Comparison of ENCODE assay signal across 28 cellular contexts in genomic region chr16:54462151-54462651, GRCh38.
DNase-seq lines count a peak whose midpoint lies in the region; ATAC-seq and TF ChIP-seq lines count a peak whose summit lies in the region.
"Had no signal": no experiment of that assay in that cellular context is flagged by ENCODE, and none has a peak within 500 bp of the region (broad histone marks: within the 10 kb centered on the region; RNA-seq: fewer than 3 reads in every experiment).

No MANE protein-coding gene starts in this region.

- H3K27ac Mint-ChIP-seq in GM23338 (no peak overlapping the region), WTC11 (no peak overlapping the region)
- H3K27ac Mint-ChIP-seq: activated CD4-positive, alpha-beta T cell treated with anti-CD3 and anti-CD28 coated beads, Interleukin-2, amount 10 ng/mL, durations not matched to agents 24 days and 14 days; CD14-positive monocyte; memory B cell; T-helper 17 cell had no signal

- H3K27me3 ChIP-seq in GM23338 (ENCODE audit: insufficient read depth) (no peaks in the 10 kb centered on the region), H7 (ENCODE audit: control insufficient read depth, insufficient read depth, low read length) (no peaks in the 10 kb centered on the region), WERI-Rb-1 (ENCODE audit: insufficient read depth, low read depth, severe bottlenecking) (no peaks in the 10 kb centered on the region)
- H3K27me3 ChIP-seq: adrenal gland, heart right ventricle had no signal

- DNase-seq in AG08395 (ENCODE audit: low spot score) (peak; percentile 66), GM23338 (ENCODE audit: low spot score) (no peak), astrocyte of the cerebellum (ENCODE audit: low read depth) (peak; percentile 69), fibroblast of the aortic adventitia (ENCODE audit: low read depth) (peak; percentile 85), H7 (no peak), WTC11 (ENCODE audit: low spot score) (no peak), WERI-Rb-1 (no peak)
- DNase-seq: activated CD4-positive, alpha-beta T cell treated with anti-CD3 and anti-CD28 coated beads, Interleukin-2, amount 10 ng/mL, durations not matched to agents 24 days and 14 days; activated naive CD4-positive, alpha-beta T cell; activated T-cell treated with anti-CD3 and anti-CD28 coated beads, Interleukin-2, amount 50 U/mL, for 48 hours; adrenal gland; Calu3; dorsolateral prefrontal cortex; heart right ventricle; KG1; left cardiac atrium; MV-4-11; NCI-H1694; NCI-H2171 treated with DMSO at 0.1 percent for 48 hours; NCI-H526; occipital lobe; T-helper 17 cell had no signal

- H2AFZ ChIP-seq in GM23338, result no peak overlapping the region

- H3K36me3 Mint-ChIP-seq in GM23338 (ENCODE audit: low read depth) (peaks cover 6% of the 10 kb centered on the region), WTC11 (peaks cover 18% of the 10 kb centered on the region)
- H3K36me3 Mint-ChIP-seq: CD14-positive monocyte, memory B cell had no signal

- no peaks in the 10 kb centered on the region for H4K20me1 ChIP-seq in GM23338 (replicated peaks; ENCODE audit: insufficient read depth)

- in situ Hi-C loops in astrocyte of the cerebellum (cut with HindIII; ENCODE audit: low sequenced_read_pairs), result no loop called here

- H3K27ac ChIP-seq in GM23338 (ENCODE audit: low read depth) (no peak overlapping the region), WERI-Rb-1 (no peak overlapping the region)
- H3K27ac ChIP-seq: adrenal gland, dorsolateral prefrontal cortex, foreskin keratinocyte, heart right ventricle had no signal

- H3K9me2 ChIP-seq in GM23338 (ENCODE audit: insufficient read depth), result 0 out of 2 replicates have a peak, but pooled peaks cover 3% of the 10 kb centered on the region

- H3K27me3 Mint-ChIP-seq in GM23338 (ENCODE audit: insufficient read depth, low read depth, poor library complexity) (peaks cover 2% of the 10 kb centered on the region), WTC11 (ENCODE audit: low read depth) (no peaks in the 10 kb centered on the region)
- H3K27me3 Mint-ChIP-seq: activated CD4-positive, alpha-beta T cell treated with anti-CD3 and anti-CD28 coated beads, Interleukin-2, amount 10 ng/mL, durations not matched to agents 24 days and 14 days had no signal

- H3K36me3 ChIP-seq in GM23338 (ENCODE audit: insufficient read depth) (no peaks in the 10 kb centered on the region), H7 (replicated peaks; ENCODE audit: control insufficient read depth, insufficient read depth, low read length) (no peaks in the 10 kb centered on the region), WERI-Rb-1 (no peaks in the 10 kb centered on the region)
- H3K36me3 ChIP-seq: adrenal gland, heart right ventricle had no signal

- H3F3A ChIP-seq in GM23338 (replicated peaks; ENCODE audit: low read depth), result no peaks in the 10 kb centered on the region

- H3K4me3 ChIP-seq in GM23338, result no peak overlapping the region
- H3K4me3 ChIP-seq in astrocyte of the cerebellum (ENCODE audit: low read depth, low read length), result no peak overlapping the region
- H3K4me3 ChIP-seq in fibroblast of the aortic adventitia (ENCODE audit: low read depth, low read length), result no peak overlapping the region
- H3K4me3 ChIP-seq in H7 (ENCODE audit: insufficient read depth, low read depth, low read length), result no peak overlapping the region
- no peak overlapping the region for H3K4me3 ChIP-seq in WERI-Rb-1 (ENCODE audit: low read depth, low read length)
- H3K4me3 ChIP-seq: adrenal gland, dorsolateral prefrontal cortex, heart right ventricle had no signal

- H3K4me1 Mint-ChIP-seq in GM23338 (peaks cover 33% of the 10 kb centered on the region), WTC11 (peaks cover 34% of the 10 kb centered on the region)
- H3K4me1 Mint-ChIP-seq: activated CD4-positive, alpha-beta T cell treated with anti-CD3 and anti-CD28 coated beads, Interleukin-2, amount 10 ng/mL, durations not matched to agents 24 days and 14 days; central memory CD8-positive, alpha-beta T cell; memory B cell; T-helper 17 cell had no signal

- no peak for ATAC-seq in GM23338
- ATAC-seq in WTC11, result no peak
- no peak for ATAC-seq in HG03097 (IDR thresholded peaks at IDR 0.05; ENCODE audit: low FRiP score, unreplicated experiment)
- ATAC-seq: heart right ventricle, left cardiac atrium, Panc1, T-helper 17 cell had no signal

- H3K9me3 Mint-ChIP-seq in GM23338 (peaks cover 18% of the 10 kb centered on the region; the same call in 2 of the 3 replicates), WTC11 (peaks cover 30% of the 10 kb centered on the region)

- POLR2A ChIA-PET in WTC11 (lab: Charles Lee), result no interaction called here

- CTCF ChIA-PET in WTC11 (lab: Charles Lee), result interaction anchor here (1.1 kb wide), 1 partner anchor 180 kb away, joined by 3 read pairs; no protein-coding TSS in a partner anchor

- no peak for TF ChIP-seq CTCF in GM23338 (conservative IDR thresholded peaks at IDR 0.05; ENCODE audit: low read depth in 2 of 2)
- TF ChIP-seq CTCF in astrocyte of the cerebellum (IDR thresholded peaks at IDR 0.05; ENCODE audit: low read depth, low read length, missing control alignments), result no peak
- TF ChIP-seq CTCF in fibroblast of the aortic adventitia (IDR thresholded peaks at IDR 0.05; ENCODE audit: insufficient read depth, low read length), result no peak
- no peak for TF ChIP-seq CTCF in WTC11 (IDR thresholded peaks at IDR 0.05)
- no peak for TF ChIP-seq CTCF in WERI-Rb-1 (IDR thresholded peaks at IDR 0.05; ENCODE audit: low read depth, low read length)

- no peaks in the 10 kb centered on the region for H3K79me2 ChIP-seq in GM23338 (replicated peaks; ENCODE audit: insufficient read depth)

- H3K4me3 Mint-ChIP-seq in GM23338 (no peak overlapping the region), WTC11 (no peak overlapping the region)
- H3K4me3 Mint-ChIP-seq: activated CD4-positive, alpha-beta T cell treated with anti-CD3 and anti-CD28 coated beads, Interleukin-2, amount 10 ng/mL, durations not matched to agents 24 days and 14 days; CD14-positive monocyte; central memory CD8-positive, alpha-beta T cell; memory B cell; T-helper 17 cell had no signal

- H3K4me2 ChIP-seq in GM23338, result peak overlapping the region; percentile 51; the same call in 1 of the 2 replicates

- peaks cover 35% of the 10 kb centered on the region for H3K4me1 ChIP-seq in GM23338 (ENCODE audit: insufficient read depth)
- H3K4me1 ChIP-seq: adrenal gland, foreskin keratinocyte, heart right ventricle had no signal

- no peaks in the 10 kb centered on the region for H3K9me3 ChIP-seq in WERI-Rb-1 (ENCODE audit: severe bottlenecking)
- H3K9me3 ChIP-seq: adrenal gland had no signal

TF ChIP-seq in GM23338, 12 proteins besides CTCF, POLR2A, EP300 and RAD21 (continues in another document):
- TF ChIP-seq EZH2phosphoT487 (IDR thresholded peaks at IDR 0.05; ENCODE audit: unreplicated experiment) (no peak), ETS1 (IDR thresholded peaks at IDR 0.05) (no peak)

TF ChIP-seq in WTC11, 78 proteins besides CTCF, POLR2A, EP300 and RAD21:
- TF ChIP-seq CREB1 (CRISPR knock-in tag; IDR thresholded peaks at IDR 0.05) (no peak), ZNF671 (CRISPR knock-in tag; IDR thresholded peaks at IDR 0.05) (no peak), EMX1 (CRISPR knock-in tag; IDR thresholded peaks at IDR 0.05) (no peak), FOXJ3 (CRISPR knock-in tag; IDR thresholded peaks at IDR 0.05; ENCODE audit: borderline replicate concordance) (no peak), FOXK1 (CRISPR knock-in tag; IDR thresholded peaks at IDR 0.05) (no peak)
- TF ChIP-seq, protein P1, sequence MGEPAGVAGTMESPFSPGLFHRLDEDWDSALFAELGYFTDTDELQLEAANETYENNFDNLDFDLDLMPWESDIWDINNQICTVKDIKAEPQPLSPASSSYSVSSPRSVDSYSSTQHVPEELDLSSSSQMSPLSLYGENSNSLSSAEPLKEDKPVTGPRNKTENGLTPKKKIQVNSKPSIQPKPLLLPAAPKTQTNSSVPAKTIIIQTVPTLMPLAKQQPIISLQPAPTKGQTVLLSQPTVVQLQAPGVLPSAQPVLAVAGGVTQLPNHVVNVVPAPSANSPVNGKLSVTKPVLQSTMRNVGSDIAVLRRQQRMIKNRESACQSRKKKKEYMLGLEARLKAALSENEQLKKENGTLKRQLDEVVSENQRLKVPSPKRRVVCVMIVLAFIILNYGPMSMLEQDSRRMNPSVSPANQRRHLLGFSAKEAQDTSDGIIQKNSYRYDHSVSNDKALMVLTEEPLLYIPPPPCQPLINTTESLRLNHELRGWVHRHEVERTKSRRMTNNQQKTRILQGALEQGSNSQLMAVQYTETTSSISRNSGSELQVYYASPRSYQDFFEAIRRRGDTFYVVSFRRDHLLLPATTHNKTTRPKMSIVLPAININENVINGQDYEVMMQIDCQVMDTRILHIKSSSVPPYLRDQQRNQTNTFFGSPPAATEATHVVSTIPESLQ (CRISPR knock-in tag; IDR thresholded peaks at IDR 0.05), result no peak

Comparison
In these comparisons a context has a peak if more than half of its experiments do, and no peak if none do; other contexts are left out.
1. DNase-seq: peak in AG08395 (single experiment), astrocyte of the cerebellum (single experiment) and fibroblast of the aortic adventitia (single experiment); none in GM23338 (single experiment), H7 (single experiment), WTC11 (single experiment) and WERI-Rb-1 (single experiment).